In genomic region chr3:49238274-49239127, GRCh38 we compare ENCODE assay signal across 8 cellular contexts. TPM values are rescaled to one million over a fixed set of nuclear protein-coding genes. Genes with fewer than 3 reads are reported as not detected.
A peak's percentile ranks its signal among the peaks of the same experiment; 100 is the strongest.
DNase-seq lines count a peak whose midpoint lies in the region; ATAC-seq and TF ChIP-seq lines count a peak whose summit lies in the region.

No MANE protein-coding gene starts in this region.

- no peaks in the 10 kb centered on the region for H3K79me2 ChIP-seq in SU-DHL-6 (ENCODE audit: insufficient read depth, low read length)

- ATAC-seq in GM21619 (IDR thresholded peaks at IDR 0.05; ENCODE audit: unreplicated experiment) (peak; percentile 56), gastroesophageal sphincter (peak; percentile 92), GM19455 (IDR thresholded peaks at IDR 0.05; ENCODE audit: unreplicated experiment) (no peak)

- WGBS in gastroesophageal sphincter (ENCODE audit: low coverage in 1 of 2), 2 donors, result 34 to 58% methylated on average over 4 to 9 of the region's 9 CpGs

- TF ChIP-seq POLR2A in gastroesophageal sphincter (IDR thresholded peaks at IDR 0.05), result no peak

- H3F3A ChIP-seq in SU-DHL-6 (ENCODE audit: insufficient read depth), result no peaks in the 10 kb centered on the region

- DNase-seq in retinal pigment epithelial cell (ENCODE audit: low read depth) (peak; percentile 81), NCI-H2196 treated with DMSO at 0.1 percent for 48 hours (lab: John Stamatoyannopoulos, UW; ENCODE audit: unreplicated experiment) (no peak), GM13976 (ENCODE audit: low spot score) (no peak)
- DNase-seq in activated T-cell treated with anti-CD3 and anti-CD28 coated beads, Interleukin-2, amount 50 U/mL, for 48 hours, result no peak

- H2AFZ ChIP-seq in SU-DHL-6 (ENCODE audit: low read depth, low read length, severe bottlenecking), result no peak overlapping the region

- no peak for TF ChIP-seq EP300 in gastroesophageal sphincter (IDR thresholded peaks at IDR 0.05)

- TF ChIP-seq CTCF in SU-DHL-6 (IDR thresholded peaks at IDR 0.05; ENCODE audit: insufficient read depth, low read length, poor library complexity, severe bottlenecking), result no peak
- no peak for TF ChIP-seq CTCF in gastroesophageal sphincter (IDR thresholded peaks at IDR 0.05)
- no peak for TF ChIP-seq CTCF in retinal pigment epithelial cell (conservative IDR thresholded peaks at IDR 0.05; ENCODE audit: low read depth, low read length)
- no peak for TF ChIP-seq CTCF in GM13976 (IDR thresholded peaks at IDR 0.05; ENCODE audit: borderline replicate concordance, control extremely low read depth, extremely low read depth, insufficient read depth, missing control alignments)

- in situ Hi-C loops in GM13976 (cut with MboI; ENCODE audit: low sequenced_read_pairs, unreplicated experiment), result no loop called here

- H3K4me1 ChIP-seq in gastroesophageal sphincter, result peaks cover 0 to 30% (median 4%) of the 10 kb centered on the region in 3 donors

- no peaks in the 10 kb centered on the region for H4K20me1 ChIP-seq in SU-DHL-6 (ENCODE audit: low read depth, low read length)

- H3K27me3 ChIP-seq in SU-DHL-6 (ENCODE audit: low read length) (no peaks in the 10 kb centered on the region), gastroesophageal sphincter (no peaks in the 10 kb centered on the region)

- H3K9ac ChIP-seq in SU-DHL-6 (ENCODE audit: low read length), result no peak overlapping the region

- H3K27ac ChIP-seq in SU-DHL-6 (ENCODE audit: low read depth, low read length) (peak overlapping the region; percentile 58), gastroesophageal sphincter (peak overlapping the region; percentile 37 to 79 (median 74))

- peaks cover 6% of the 10 kb centered on the region; the same call in 1 of the 2 replicates for H3K9me3 ChIP-seq in SU-DHL-6 (ENCODE audit: insufficient read depth, low read length)
- peaks cover 0 to 9% (median 0%) of the 10 kb centered on the region in 3 donors for H3K9me3 ChIP-seq in gastroesophageal sphincter

- H3K9me2 ChIP-seq in SU-DHL-6 (replicated peaks; ENCODE audit: insufficient read depth, low read length), result no peaks in the 10 kb centered on the region

- H3K4me2 ChIP-seq in SU-DHL-6 (ENCODE audit: low read depth, low read length, poor library complexity, severe bottlenecking), result no peak overlapping the region

- H3K36me3 ChIP-seq in SU-DHL-6 (ENCODE audit: low read length), result no peaks in the 10 kb centered on the region
- no peaks in the 10 kb centered on the region for H3K36me3 ChIP-seq in gastroesophageal sphincter

- H3K4me3 ChIP-seq in SU-DHL-6 (ENCODE audit: insufficient read depth, low read length, poor library complexity, severe bottlenecking), result no peak overlapping the region
- no peak overlapping the region for H3K4me3 ChIP-seq in gastroesophageal sphincter
- no peak overlapping the region for H3K4me3 ChIP-seq in retinal pigment epithelial cell (ENCODE audit: low read length)

RNA-seq across cellular contexts. Expression of gene C3orf62, which starts 38.5 kb away (rescaled TPM):
- total RNA-seq in gastroesophageal sphincter, result 10 to 100 TPM in 1 of 4 donors, 1 to 10 TPM in 3; 3.5 to 14.9 (median 4.2) TPM
